In the genomic region with DNA sequence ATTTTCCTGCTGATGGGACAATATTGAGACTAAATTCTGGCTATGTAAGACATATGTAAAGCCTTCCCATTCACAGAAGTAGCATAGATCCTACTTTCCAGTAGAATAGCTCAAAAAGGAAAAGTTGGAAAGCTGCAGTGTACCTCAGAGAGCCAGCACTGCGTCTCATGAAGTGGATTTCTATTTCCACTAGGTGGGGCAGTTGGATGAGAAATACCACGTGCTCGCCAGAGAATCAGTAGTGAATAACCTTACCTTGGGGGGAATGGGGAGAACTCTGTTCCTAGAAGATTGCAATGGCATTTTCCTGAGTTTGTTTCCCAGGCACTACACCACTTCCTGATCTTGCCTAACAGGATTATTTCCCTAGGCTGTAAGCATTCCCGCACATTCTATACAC, we compare ENCODE assay signal across 10 cellular contexts.
A peak's percentile ranks its signal among the peaks of the same experiment; 100 is the strongest.
DNase-seq lines count a peak whose midpoint lies in the region; ATAC-seq, FAIRE-seq and TF ChIP-seq lines count a peak whose summit lies in the region.
"Had no signal": no experiment of that assay in that cellular context is flagged by ENCODE, and none has a peak within 500 bp of the region (broad histone marks: within the 10 kb centered on the region; RNA-seq: fewer than 3 reads in every experiment).

No MANE protein-coding gene starts in this region.

- peak; percentile 54 for FAIRE-seq in TTC549 (lab: Jason Lieb, UNC)

- TF ChIP-seq POLR2A in IMR-90 (IDR thresholded peaks at IDR 0.05; ENCODE audit: low read depth, low read length): no peak

- intact Hi-C loops in IMR-90 (cut with micrococcal nuclease): no loop called here
- intact Hi-C loops in CD14-positive monocyte (cut with micrococcal nuclease): no loop called here
- intact Hi-C loops in lower lobe of right lung (cut with DNase I): no loop called here

- ATAC-seq in IMR-90 (ENCODE audit: low read depth) (no peak), lower lobe of right lung (no peak)

- peaks cover 11 to 20% (median 16%) of the 10 kb centered on the region in 7 donors for H3K9me3 Mint-ChIP-seq in CD14-positive monocyte

- no peak overlapping the region for H4K5ac ChIP-seq in IMR-90 (ENCODE audit: low read depth, low read length)

- no TSS peak for BruUV-seq in IMR-90 (replicated peaks; lab: Mats Ljungman, UMichigan)

- no peak overlapping the region for H3K4me2 ChIP-seq in IMR-90 (ENCODE audit: low read depth, low read length)

- WGBS in IMR-90 (ENCODE audit: extremely low coverage in 2 of 2, insufficient read length in 1 of 2), 2 experiments: no CpG with 5 or more reads among the region's 4 CpGs

- no peak overlapping the region for H3K4me3 Mint-ChIP-seq in CD14-positive monocyte
- H3K4me3 Mint-ChIP-seq: activated naive CD4-positive, alpha-beta T cell treated with anti-CD3 and anti-CD28 coated beads, Interleukin-2, amount 50 U/mL, for 24 hours had no signal

- H3K4me1 Mint-ChIP-seq in CD14-positive monocyte: no peaks in the 10 kb centered on the region
- H3K4me1 Mint-ChIP-seq: activated naive CD4-positive, alpha-beta T cell treated with anti-CD3 and anti-CD28 coated beads, Interleukin-2, amount 50 U/mL, for 24 hours had no signal

- no peak overlapping the region for H3K23ac ChIP-seq in IMR-90 (ENCODE audit: low read depth, low read length)

- H3K36me3 ChIP-seq in IMR-90 (ENCODE audit: control insufficient read depth, insufficient read depth, low read length) (no peaks in the 10 kb centered on the region), lower lobe of right lung (no peaks in the 10 kb centered on the region)

- dilution Hi-C loops in IMR-90 (cut with HindIII; ENCODE audit: low sequenced_read_pairs, unreplicated experiment): no loop called here

- H2BK120ac ChIP-seq in IMR-90 (ENCODE audit: low read depth, low read length): no peak overlapping the region

- POLR2A ChIA-PET in IMR-90 (lab: Charles Lee; ENCODE audit: unreplicated experiment): no interaction called here

- H2AK5ac ChIP-seq in IMR-90 (ENCODE audit: low read depth, low read length): no peak overlapping the region

- H3K9ac ChIP-seq in IMR-90 (ENCODE audit: low read depth, low read length): no peak overlapping the region

- no peak for DNase-seq in GM12864 (ENCODE audit: low read depth)
- DNase-seq in IMR-90: no peak
- peak; percentile 34 for DNase-seq in medulla oblongata (ENCODE audit: extremely low spot score)
- DNase-seq in activated naive CD4-positive, alpha-beta T cell treated with Interleukin-2 at 50 U/mL for 16 hours: no peak
- no peak for DNase-seq in CD14-positive monocyte (ENCODE audit: low spot score)
- DNase-seq in lower lobe of right lung: no peak
- DNase-seq in stimulated activated CD8-positive, alpha-beta memory T cell treated with anti-CD3 and anti-CD28 coated beads, Interleukin-4, amount 100 ng/mL, for 48 hours: no peak
- DNase-seq: activated CD4-positive, alpha-beta T cell treated with anti-CD3 and anti-CD28 coated beads for 1 hour had no signal

- no peak overlapping the region for H2BK5ac ChIP-seq in IMR-90 (ENCODE audit: low read depth, low read length, poor library complexity, severe bottlenecking)

- H3K56ac ChIP-seq in IMR-90 (ENCODE audit: extremely low read depth, insufficient read depth, low read length): no peak overlapping the region

- H3K27me3 Mint-ChIP-seq in CD14-positive monocyte (ENCODE audit: low read depth in 3 of 3): no peaks in the 10 kb centered on the region
- H3K27me3 Mint-ChIP-seq: activated naive CD4-positive, alpha-beta T cell treated with anti-CD3 and anti-CD28 coated beads, Interleukin-2, amount 50 U/mL, for 24 hours had no signal

- H3K4me1 ChIP-seq in IMR-90 (ENCODE audit: control insufficient read depth, insufficient read depth, low read length) (no peaks in the 10 kb centered on the region), lower lobe of right lung (no peaks in the 10 kb centered on the region)

- no peak for TF ChIP-seq RAD21 in IMR-90 (IDR thresholded peaks at IDR 0.05; ENCODE audit: low read length)

- H4K91ac ChIP-seq in IMR-90 (ENCODE audit: insufficient read depth, low read depth, low read length): no peak overlapping the region

- H3K9me3 ChIP-seq in IMR-90 (ENCODE audit: control insufficient read depth, insufficient read depth, low read length) (peaks cover 14% of the 10 kb centered on the region), lower lobe of right lung (peaks cover 22% of the 10 kb centered on the region)

- H3K9me1 ChIP-seq in IMR-90 (ENCODE audit: insufficient read depth, low read length): no peaks in the 10 kb centered on the region

- H3K4me3 ChIP-seq in GM12864 (ENCODE audit: low read depth, low read length) (no peak overlapping the region), IMR-90 (ENCODE audit: insufficient read depth, low read depth, low read length) (no peak overlapping the region), lower lobe of right lung (no peak overlapping the region)

- H4K20me1 ChIP-seq in IMR-90 (ENCODE audit: insufficient read depth, low read length): no peaks in the 10 kb centered on the region

- H3K27ac ChIP-seq in IMR-90 (ENCODE audit: insufficient read depth, low read length): no peak overlapping the region
- H3K27ac ChIP-seq in lower lobe of right lung: no peak overlapping the region

- no peak overlapping the region for H3K27ac Mint-ChIP-seq in CD14-positive monocyte
- H3K27ac Mint-ChIP-seq: activated naive CD4-positive, alpha-beta T cell treated with anti-CD3 and anti-CD28 coated beads, Interleukin-2, amount 50 U/mL, for 24 hours had no signal

- H3K14ac ChIP-seq in IMR-90 (replicated peaks; ENCODE audit: low read depth, low read length): no peak overlapping the region

- in situ Hi-C loops in IMR-90 (cut with MboI; ENCODE audit: low sequenced_read_pairs): no loop called here

- no peak overlapping the region for H2BK20ac ChIP-seq in IMR-90 (ENCODE audit: low read depth, low read length)

- H3K4ac ChIP-seq in IMR-90 (ENCODE audit: low read depth, low read length): no peak overlapping the region

- no peak overlapping the region for H4K8ac ChIP-seq in IMR-90 (ENCODE audit: low read depth in 2 of 2, low read length in 2 of 2)

- H2AK9ac ChIP-seq in IMR-90 (replicated peaks; ENCODE audit: low read depth, low read length, poor library complexity): no peak overlapping the region

- CTCF ChIA-PET in IMR-90 (lab: Yijun Ruan, JAX): no interaction called here

- no peak overlapping the region for H2AFZ ChIP-seq in IMR-90 (replicated peaks; ENCODE audit: low read length, poor library complexity)

- H3K27me3 ChIP-seq in IMR-90 (ENCODE audit: control insufficient read depth, insufficient read depth, low read length) (no peaks in the 10 kb centered on the region), lower lobe of right lung (ENCODE audit: low read depth) (no peaks in the 10 kb centered on the region)

- no peak overlapping the region for H3K18ac ChIP-seq in IMR-90 (ENCODE audit: low read depth, low read length)

- TF ChIP-seq CTCF in GM12864 (IDR thresholded peaks at IDR 0.05; ENCODE audit: low read depth, low read length, missing control alignments) (peak; percentile 26), IMR-90 (conservative IDR thresholded peaks at IDR 0.05; ENCODE audit: low read depth, low read length) (0 out of 2 replicates have a peak, but pooled peaks have one; percentile 7), CD14-positive monocyte (IDR thresholded peaks at IDR 0.05) (no peak), lower lobe of right lung (IDR thresholded peaks at IDR 0.05) (no peak)

- no peak overlapping the region for H2BK15ac ChIP-seq in IMR-90 (ENCODE audit: low read depth, low read length)

- H3K36me3 Mint-ChIP-seq in CD14-positive monocyte: no peaks in the 10 kb centered on the region
- H3K36me3 Mint-ChIP-seq: activated naive CD4-positive, alpha-beta T cell treated with anti-CD3 and anti-CD28 coated beads, Interleukin-2, amount 50 U/mL, for 24 hours had no signal

- no peaks in the 10 kb centered on the region for H3K79me1 ChIP-seq in IMR-90 (ENCODE audit: low read depth in 1 of 2, low read length in 2 of 2)

TF ChIP-seq in IMR-90, 13 proteins besides CTCF, POLR2A, EP300 and RAD21:
- no peak for TF ChIP-seq CEBPB (IDR thresholded peaks at IDR 0.05; ENCODE audit: low read depth, low read length)
- TF ChIP-seq SMC3 (IDR thresholded peaks at IDR 0.05; ENCODE audit: low read depth, low read length): no peak
- no peak for TF ChIP-seq FOS (IDR thresholded peaks at IDR 0.05; ENCODE audit: low read depth, low read length)
- TF ChIP-seq MAFK (IDR thresholded peaks at IDR 0.05; ENCODE audit: low read depth, low read length): no peak
- TF ChIP-seq NFE2L2 (IDR thresholded peaks at IDR 0.05; ENCODE audit: low read depth, low read length): no peak
- no peak for TF ChIP-seq BHLHE40 (IDR thresholded peaks at IDR 0.05; ENCODE audit: low read depth, low read length)
- TF ChIP-seq, protein P1, sequence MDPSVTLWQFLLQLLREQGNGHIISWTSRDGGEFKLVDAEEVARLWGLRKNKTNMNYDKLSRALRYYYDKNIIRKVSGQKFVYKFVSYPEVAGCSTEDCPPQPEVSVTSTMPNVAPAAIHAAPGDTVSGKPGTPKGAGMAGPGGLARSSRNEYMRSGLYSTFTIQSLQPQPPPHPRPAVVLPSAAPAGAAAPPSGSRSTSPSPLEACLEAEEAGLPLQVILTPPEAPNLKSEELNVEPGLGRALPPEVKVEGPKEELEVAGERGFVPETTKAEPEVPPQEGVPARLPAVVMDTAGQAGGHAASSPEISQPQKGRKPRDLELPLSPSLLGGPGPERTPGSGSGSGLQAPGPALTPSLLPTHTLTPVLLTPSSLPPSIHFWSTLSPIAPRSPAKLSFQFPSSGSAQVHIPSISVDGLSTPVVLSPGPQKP (IDR thresholded peaks at IDR 0.05; ENCODE audit: borderline replicate concordance, low read depth, low read length): no peak
- TF ChIP-seq, protein P2, sequence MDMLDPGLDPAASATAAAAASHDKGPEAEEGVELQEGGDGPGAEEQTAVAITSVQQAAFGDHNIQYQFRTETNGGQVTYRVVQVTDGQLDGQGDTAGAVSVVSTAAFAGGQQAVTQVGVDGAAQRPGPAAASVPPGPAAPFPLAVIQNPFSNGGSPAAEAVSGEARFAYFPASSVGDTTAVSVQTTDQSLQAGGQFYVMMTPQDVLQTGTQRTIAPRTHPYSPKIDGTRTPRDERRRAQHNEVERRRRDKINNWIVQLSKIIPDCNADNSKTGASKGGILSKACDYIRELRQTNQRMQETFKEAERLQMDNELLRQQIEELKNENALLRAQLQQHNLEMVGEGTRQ (IDR thresholded peaks at IDR 0.05; ENCODE audit: low read depth, low read length): no peak

Comparison
In these comparisons a context has a peak if more than half of its experiments do, and no peak if none do; other contexts are left out.
1. CTCF ChIP-seq: peak in GM12864 (single experiment) and IMR-90 (single experiment); none in CD14-positive monocyte (single experiment) and lower lobe of right lung (single experiment).